In the genomic region with DNA sequence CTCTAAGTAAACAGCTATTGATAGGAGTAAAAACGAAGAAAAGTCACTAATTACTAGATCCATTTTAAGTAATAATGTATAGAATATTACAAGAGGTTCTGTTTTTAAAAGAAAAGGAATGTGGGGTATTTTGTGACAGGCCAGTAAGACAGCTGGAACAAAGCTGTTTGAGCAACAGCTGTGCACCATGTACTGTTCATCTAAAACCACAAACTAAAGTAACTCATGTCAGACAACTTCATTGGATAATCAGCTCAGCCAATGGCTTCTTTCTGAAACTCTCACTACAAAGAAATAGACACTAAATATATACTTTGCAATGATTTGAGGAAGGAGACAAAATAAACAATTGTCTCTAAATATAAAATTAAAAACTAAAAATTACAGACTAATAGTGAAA, we compare ENCODE assay signal across 13 cellular contexts. TPM values are rescaled to one million over a fixed set of nuclear protein-coding genes. Genes with fewer than 3 reads are reported as not detected.
DNase-seq lines count a peak whose midpoint lies in the region; ATAC-seq lines count a peak whose summit lies in the region.
"Had no signal": no experiment of that assay in that cellular context is flagged by ENCODE, and none has a peak within 500 bp of the region (broad histone marks: within the 10 kb centered on the region; RNA-seq: fewer than 3 reads in every experiment).

No MANE protein-coding gene starts in this region.

- peak overlapping the region in 3 of 6 donors; percentile 21 to 77 (median 41) for H3K27ac Mint-ChIP-seq in naive B cell
- H3K27ac Mint-ChIP-seq: stimulated activated naive CD8-positive, alpha-beta T cell treated with anti-CD3 and anti-CD28 coated beads, Interleukin-15, Interleukin-2, amounts not matched to agents 100 ng/mL and 50 ng/mL, for 24 hours had no signal

- H3K27me3 Mint-ChIP-seq in naive B cell = no peaks in the 10 kb centered on the region
- H3K27me3 Mint-ChIP-seq: stimulated activated naive CD8-positive, alpha-beta T cell treated with anti-CD3 and anti-CD28 coated beads, Interleukin-15, Interleukin-2, amounts not matched to agents 100 ng/mL and 50 ng/mL, for 24 hours had no signal

- H3K36me3 Mint-ChIP-seq in naive B cell = peaks cover 9 to 16% of the 10 kb centered on the region in 2 donors

- H3K9me3 Mint-ChIP-seq in naive B cell = peaks cover 0 to 14% (median 6%) of the 10 kb centered on the region in 7 donors

- H3K4me1 Mint-ChIP-seq in naive B cell = peaks cover 58 to 79% (median 58%) of the 10 kb centered on the region in 3 donors

- ATAC-seq in GM18867 (IDR thresholded peaks at IDR 0.05; ENCODE audit: unreplicated experiment) (peak; percentile 76), HG02870 (IDR thresholded peaks at IDR 0.05; ENCODE audit: unreplicated experiment) (peak; percentile 44), naive B cell (ENCODE audit: low read depth in 2 of 2) (peak; percentile 16 to 23)

- peak overlapping the region in 1 of 8 donors; percentile 37 for H3K4me3 Mint-ChIP-seq in naive B cell
- H3K4me3 Mint-ChIP-seq: stimulated activated naive CD8-positive, alpha-beta T cell treated with anti-CD3 and anti-CD28 coated beads, Interleukin-15, Interleukin-2, amounts not matched to agents 100 ng/mL and 50 ng/mL, for 24 hours had no signal

- DNase-seq in OCI-M1 (lab: John Stamatoyannopoulos, UW) (peak; percentile 24), naive B cell (no peak), NCI-H1436 (lab: John Stamatoyannopoulos, UW) (no peak), COR-L47 (lab: John Stamatoyannopoulos, UW) (no peak), DMS153 treated with DMSO at 0.1 percent for 48 hours (lab: John Stamatoyannopoulos, UW; ENCODE audit: unreplicated experiment) (no peak)
- DNase-seq in NK-92 treated with Interleukin-12 subunit alpha and Interleukin-12 subunit beta, amount 100 ng/mL, for 24 hours (lab: John Stamatoyannopoulos, UW) = no peak
- DNase-seq: amniotic stem cell; DMS79; midbrain; stimulated activated CD4-positive, alpha-beta T cell treated with anti-CD3 and anti-CD28 coated beads, Interleukin-12 subunit alpha, Interleukin-12 subunit beta, amount 100 ng/mL, for 4 hours had no signal

RNA-seq across cellular contexts. Expression of gene RRAS2, which starts 16.1 kb away (rescaled TPM):
- polyA plus RNA-seq in naive B cell (ENCODE audit: low read depth in 6 of 6) = 100 to 1,000 TPM in 4 of 6 donors, 10 to 100 TPM in 2; 95.9 to 155 (median 118) TPM

Comparison
In these comparisons a context has a peak if more than half of its experiments do, and no peak if none do; other contexts are left out.
1. ATAC-seq: peak in every context shown above with its lines; median percentile 76 in GM18867; 44 in HG02870; 20 in naive B cell.